ENCODE assay signal across 8 cellular contexts in genomic region chr3:25448750-25449684, GRCh38. TPM values are rescaled to one million over a fixed set of nuclear protein-coding genes. Genes with fewer than 3 reads are reported as not detected.
DNase-seq lines count a peak whose midpoint lies in the region; ATAC-seq and TF ChIP-seq lines count a peak whose summit lies in the region.

No MANE protein-coding gene starts in this region.

- H3K27ac ChIP-seq in body of pancreas (peak overlapping the region in 2 of 4 donors; percentile 10 to 15), suprapubic skin (no peak overlapping the region)

- intact Hi-C loops in body of pancreas (cut with DNase I) = no loop called here
- intact Hi-C loops in left colon (cut with DNase I, micrococcal nuclease) = no loop called here

- TF ChIP-seq RAD21 in Ishikawa (IDR thresholded peaks at IDR 0.05; ENCODE audit: low read depth) = no peak

- H3K4me1 ChIP-seq in body of pancreas (peaks cover 5% of the 10 kb centered on the region), suprapubic skin (peaks cover 17% of the 10 kb centered on the region)

- no peak overlapping the region for H3K4me3 ChIP-seq in body of pancreas
- no peak overlapping the region for H3K4me3 ChIP-seq in suprapubic skin

- WGBS in body of pancreas, 2 donors = 55 to 56% methylated on average over 11 of the region's 11 CpGs
- 66% methylated on average over 3 of the region's 11 CpGs for WGBS in suprapubic skin

- TF ChIP-seq POLR2A in body of pancreas (IDR thresholded peaks at IDR 0.05) (no peak), suprapubic skin (IDR thresholded peaks at IDR 0.05) (no peak)

- H3K27me3 ChIP-seq in body of pancreas = no peaks in the 10 kb centered on the region
- H3K27me3 ChIP-seq in suprapubic skin = no peaks in the 10 kb centered on the region

- DNase-seq in body of pancreas (peak; percentile 49 to 76 (median 66)), left colon (peak; percentile 72 to 86), suprapubic skin (ENCODE audit: low spot score in 2 of 2) (peak; percentile 76 to 89), NCI-H146 treated with DMSO at 0.1 percent for 48 hours (lab: John Stamatoyannopoulos, UW; ENCODE audit: unreplicated experiment) (no peak)
- no peak for DNase-seq in activated naive CD4-positive, alpha-beta T cell treated with Interleukin-2 at 50 U/mL for 16 hours

- H3K9me3 ChIP-seq in body of pancreas (no peaks in the 10 kb centered on the region), suprapubic skin (no peaks in the 10 kb centered on the region)

- peak; percentile 62 for ATAC-seq in body of pancreas
- peak; percentile 97 for ATAC-seq in left colon
- no peak for ATAC-seq in HG03025 (IDR thresholded peaks at IDR 0.05; ENCODE audit: low FRiP score, unreplicated experiment)
- ATAC-seq in HG03565 (IDR thresholded peaks at IDR 0.05; ENCODE audit: unreplicated experiment) = no peak

- TF ChIP-seq CTCF in body of pancreas (IDR thresholded peaks at IDR 0.05) (no peak), suprapubic skin (IDR thresholded peaks at IDR 0.05) (no peak)

- TF ChIP-seq EP300 in Ishikawa (IDR thresholded peaks at IDR 0.05; ENCODE audit: borderline replicate concordance) = no peak
- TF ChIP-seq EP300 in suprapubic skin (IDR thresholded peaks at IDR 0.05) = no peak

- no peaks in the 10 kb centered on the region for H3K36me3 ChIP-seq in body of pancreas (replicated peaks in 1 of 2; ENCODE audit: insufficient read depth in 1 of 2, low read depth in 2 of 2)
- no peaks in the 10 kb centered on the region for H3K36me3 ChIP-seq in suprapubic skin

TF ChIP-seq in Ishikawa, 13 proteins besides CTCF, POLR2A, EP300 and RAD21:
- TF ChIP-seq YY1 (IDR thresholded peaks at IDR 0.05; ENCODE audit: low read depth) (peak; percentile 42; the same call in 1 of the 2 replicates), NFIC (IDR thresholded peaks at IDR 0.05) (peak; percentile 84), CEBPB (IDR thresholded peaks at IDR 0.05) (peak; percentile 78), FOXM1 (IDR thresholded peaks at IDR 0.05; ENCODE audit: borderline replicate concordance, low read depth) (no peak), ZBTB7A (IDR thresholded peaks at IDR 0.05; ENCODE audit: low read depth) (no peak), TEAD4 (IDR thresholded peaks at IDR 0.05) (peak; percentile 43; the same call in 1 of the 2 replicates)

RNA-seq across cellular contexts. Expression of gene RARB, which starts 21.0 kb away (rescaled TPM):
- total RNA-seq in body of pancreas = 1 to 10 TPM; 1.8 to 3.0 TPM
- total RNA-seq in left colon = 1 to 10 TPM; 1.2 to 4.3 TPM
- total RNA-seq in suprapubic skin = 1 to 10 TPM; 1.3 to 3.9 (median 1.5) TPM

Comparison
In these comparisons a context has a peak if more than half of its experiments do, and no peak if none do; other contexts are left out.
1. ATAC-seq: peak in body of pancreas (single experiment) and left colon (single experiment); none in HG03025 (single experiment) and HG03565 (single experiment).
2. DNase-seq: peak in body of pancreas (4 of 4), left colon (2 of 2) and suprapubic skin (2 of 2); none in activated naive CD4-positive, alpha-beta T cell treated with Interleukin-2 at 50 U/mL for 16 hours (single experiment) and NCI-H146 treated with DMSO at 0.1 percent for 48 hours (single experiment).